20 cellular contexts compared by ENCODE assay signal in genomic region chr11:19781351-19781750, GRCh38.
DNase-seq lines count a peak whose midpoint lies in the region; ATAC-seq, FAIRE-seq and TF ChIP-seq lines count a peak whose summit lies in the region.
"Had no signal": no experiment of that assay in that cellular context is flagged by ENCODE, and none has a peak within 500 bp of the region (broad histone marks: within the 10 kb centered on the region; RNA-seq: fewer than 3 reads in every experiment).

No MANE protein-coding gene starts in this region.

- WGBS in K562 (ENCODE audit: insufficient coverage, low coverage, missing lambda C conversion rate), result 0% methylated on average over 1 of the region's 1 CpG

- H3K4me1 ChIP-seq in K562 (replicated peaks in 1 of 2; ENCODE audit: control insufficient read depth in 2 of 2, insufficient read depth in 2 of 2, low read length in 2 of 2), result no peaks in the 10 kb centered on the region; a peak in 1 of 5 replicates

- POLR2A ChIA-PET in K562 (lab: Yijun Ruan, JAX), result no interaction called here

- intact Hi-C loops in K562 (cut with micrococcal nuclease), result no loop called here

- BruUV-seq in K562 (replicated peaks; lab: Mats Ljungman, UMichigan), result no TSS peak

- DNase-seq in ELF-1 (ENCODE audit: low read depth, low spot score), result peak; percentile 57
- DNase-seq in K562 (ENCODE audit: extremely low read depth in 1 of 4, low spot score in 3 of 4), result no peak
- no peak for DNase-seq in neural crest cell (ENCODE audit: low read depth, low spot score)
- DNase-seq in cerebellar cortex (ENCODE audit: low spot score), result no peak
- DNase-seq in NCI-H82 treated with DMSO at 0.1 percent for 48 hours (lab: John Stamatoyannopoulos, UW; ENCODE audit: unreplicated experiment), result no peak
- no peak for DNase-seq in activated T-cell treated with anti-CD3 and anti-CD28 coated beads, Interleukin-2, amount 50 U/mL, for 48 hours
- DNase-seq: Caco-2; CD4-positive, CD25-positive, alpha-beta regulatory T cell; CD8-positive, alpha-beta T cell; DMS153; DND-41; GDM1; H9 had no signal

- no peaks in the 10 kb centered on the region for H3K79me2 ChIP-seq in K562 (ENCODE audit: control insufficient read depth, insufficient read depth, low read length)

- peaks cover 27% of the 10 kb centered on the region for H3K27me3 Mint-ChIP-seq in neural crest cell (ENCODE audit: low read depth)

- H3K4me1 Mint-ChIP-seq in neural crest cell, result peaks cover 50% of the 10 kb centered on the region

- in situ Hi-C loops in K562 (cut with MboI), result no loop called here

- FAIRE-seq in K562 (lab: Jason Lieb, UNC), result no peak
- FAIRE-seq: A204.1, GM12891 had no signal

- H3K9ac ChIP-seq in K562 (ENCODE audit: insufficient read depth in 1 of 2, low read depth in 2 of 2, low read length in 2 of 2), result no peak overlapping the region
- H3K9ac ChIP-seq: BLaER1 had no signal

- H3K27me3 ChIP-seq in K562 (ENCODE audit: control insufficient read depth in 2 of 2, insufficient read depth in 2 of 2, low read length in 2 of 2), result peaks cover 8 to 18% of the 10 kb centered on the region in 2 experiments; a peak in 3 of 5 replicates

- TF ChIP-seq POLR2A in K562 (conservative IDR thresholded peaks at IDR 0.05), result no peak

- no peaks in the 10 kb centered on the region for H4K20me1 ChIP-seq in K562 (replicated peaks; ENCODE audit: control insufficient read depth, insufficient read depth, low read length)

- H3K36me3 ChIP-seq in K562 (ENCODE audit: control insufficient read depth, insufficient read depth, low read length), result no peaks in the 10 kb centered on the region
- H3K36me3 ChIP-seq: BLaER1 had no signal

- peak overlapping the region; percentile 50 for H3K4me3 Mint-ChIP-seq in neural crest cell
- H3K4me3 Mint-ChIP-seq: B cell; CD4-positive, CD25-positive, alpha-beta regulatory T cell; CD8-positive, alpha-beta T cell; H9 had no signal

- H2AFZ ChIP-seq in K562 (ENCODE audit: low read depth, low read length), result no peak overlapping the region

- no peaks in the 10 kb centered on the region for H3K9me3 ChIP-seq in K562 (replicated peaks; ENCODE audit: control insufficient read depth, insufficient read depth, low read depth, low read length)
- H3K9me3 ChIP-seq: BLaER1, Caco-2 had no signal

- H3K9me1 ChIP-seq in K562 (ENCODE audit: control insufficient read depth, insufficient read depth, low read length), result no peaks in the 10 kb centered on the region

- no peak for ATAC-seq in K562
- ATAC-seq: CD8-positive, alpha-beta T cell; HCT116 had no signal

- no peak overlapping the region for H3K27ac ChIP-seq in K562 (ENCODE audit: extremely low read depth, low read depth, low read length)
- H3K27ac ChIP-seq: 22Rv1, BLaER1, C4-2B had no signal

- H3K27ac Mint-ChIP-seq in neural crest cell (ENCODE audit: unreplicated experiment), result no peak overlapping the region
- H3K27ac Mint-ChIP-seq: B cell; CD4-positive, CD25-positive, alpha-beta regulatory T cell; CD8-positive, alpha-beta T cell had no signal

- no peak overlapping the region for H3K4me2 ChIP-seq in K562 (ENCODE audit: insufficient read depth, low read length)
- H3K4me2 ChIP-seq: BLaER1 had no signal

- CTCF ChIA-PET in K562 (lab: Yijun Ruan, JAX; ENCODE audit: low intra/inter-chr PET ratio), result interaction anchor here (0.6 kb wide), 2 partner anchors 698 to 1032 kb away, joined by 3 read pairs; no protein-coding TSS in a partner anchor

- peaks cover 2% of the 10 kb centered on the region for H3K9me3 Mint-ChIP-seq in neural crest cell
- H3K9me3 Mint-ChIP-seq: CD8-positive, alpha-beta T cell; H9 had no signal

- H3K36me3 Mint-ChIP-seq in neural crest cell (ENCODE audit: low read depth), result no peaks in the 10 kb centered on the region
- H3K36me3 Mint-ChIP-seq: CD4-positive, CD25-positive, alpha-beta regulatory T cell; CD8-positive, alpha-beta T cell had no signal

- no peak overlapping the region for H3K4me3 ChIP-seq in K562
- H3K4me3 ChIP-seq: BLaER1 had no signal

- no peak for TF ChIP-seq EP300 in K562 (IDR thresholded peaks at IDR 0.05; ENCODE audit: low read length)

- TF ChIP-seq CTCF in K562 (IDR thresholded peaks at IDR 0.05 in 2 of 3, conservative IDR thresholded peaks at IDR 0.05 in 1 of 3; ENCODE audit: insufficient read depth in 2 of 3, low read depth in 1 of 3, low read length in 3 of 3) (no peak), neural crest cell (conservative IDR thresholded peaks at IDR 0.05) (no peak)

- TF ChIP-seq RAD21 in K562 (CRISPR knock-in tag; conservative IDR thresholded peaks at IDR 0.05 in 1 of 2, IDR thresholded peaks at IDR 0.05 in 1 of 2), result no peak

TF ChIP-seq in K562, 482 proteins besides CTCF, POLR2A, EP300 and RAD21:
- no peak for TF ChIP-seq ARID1B (IDR thresholded peaks at IDR 0.05)
- no peak for TF ChIP-seq NR2C2 (CRISPR knock-in tag; IDR thresholded peaks at IDR 0.05)
- TF ChIP-seq NR2C2 (tag; IDR thresholded peaks at IDR 0.05), result peak; percentile 33; the same call in 1 of the 2 replicates
